Comparison of ENCODE assay signal across 22 cellular contexts in genomic region chr9:127599550-127599891, GRCh38.
"Had no signal": no experiment of that assay in that cellular context is flagged by ENCODE, and none has a peak within 500 bp of the region (broad histone marks: within the 10 kb centered on the region; RNA-seq: fewer than 3 reads in every experiment).

No MANE protein-coding gene starts in this region.

- H3K27ac ChIP-seq: esophagus muscularis mucosa, hepatocyte, lower lobe of right lung, right atrium auricular region, tibial artery, vagina had no signal

- H2AFZ ChIP-seq: hepatocyte had no signal

- H3K4me3 Mint-ChIP-seq: central memory CD8-positive, alpha-beta T cell; natural killer cell treated with Interleukin-12 subunit alpha and Interleukin-12 subunit beta and Interleukin-15 and Interleukin-18, amount 100 ng/mL, for 72 hours; T-helper 2 cell treated with Interferon-gamma antibody and Interleukin-4, amounts not matched to agents 5 μg/mL and 100 μg/mL, for 36 hours had no signal

- H3K4me1 ChIP-seq: esophagus muscularis mucosa, lower lobe of right lung, right atrium auricular region, tibial artery, vagina had no signal

- H3K4me3 ChIP-seq: esophagus muscularis mucosa, hepatocyte, lower lobe of right lung, right atrium auricular region, tibial artery, vagina had no signal

- H3K79me2 ChIP-seq: hepatocyte had no signal

- ATAC-seq: lower lobe of right lung; natural killer cell treated with Interleukin-12 subunit alpha and Interleukin-12 subunit beta and Interleukin-15 and Interleukin-18, amount 100 ng/mL, for 72 hours had no signal

- FAIRE-seq: islet of Langerhans had no signal

- H3K9me3 Mint-ChIP-seq: central memory CD8-positive, alpha-beta T cell; natural killer cell treated with Interleukin-12 subunit alpha and Interleukin-12 subunit beta and Interleukin-15 and Interleukin-18, amount 100 ng/mL, for 72 hours; T-helper 2 cell treated with Interferon-gamma antibody and Interleukin-4, amounts not matched to agents 5 μg/mL and 100 μg/mL, for 36 hours had no signal

- H3K36me3 Mint-ChIP-seq: natural killer cell treated with Interleukin-12 subunit alpha and Interleukin-12 subunit beta and Interleukin-15 and Interleukin-18, amount 100 ng/mL, for 72 hours had no signal

- H3K27me3 ChIP-seq: esophagus muscularis mucosa, hepatocyte, right atrium auricular region, tibial artery, vagina had no signal

- H3K9me3 ChIP-seq: esophagus muscularis mucosa, lower lobe of right lung, right atrium auricular region, tibial artery, vagina had no signal

- H3K36me3 ChIP-seq: esophagus muscularis mucosa, lower lobe of right lung, right atrium auricular region, tibial artery, vagina had no signal

- H3K27ac Mint-ChIP-seq: progenitor cell of endocrine pancreas; T-helper 2 cell treated with Interferon-gamma antibody and Interleukin-4, amounts not matched to agents 5 μg/mL and 100 μg/mL, for 36 hours had no signal

- H3K4me1 Mint-ChIP-seq: central memory CD8-positive, alpha-beta T cell had no signal

- DNase-seq: activated CD4-positive, CD25-positive, alpha-beta regulatory T cell treated with anti-CD3 and anti-CD28 coated beads, Interleukin-2, amount 50 U/mL, for 72 hours; activated CD8-positive, alpha-beta memory T cell treated with anti-CD3 and anti-CD28 coated beads for 24 hours; activated CD8-positive, alpha-beta memory T cell treated with anti-CD3 and anti-CD28 coated beads, Interleukin-2, amount 50 U/mL, for 48 hours; activated effector memory CD4-positive, alpha-beta T cell treated with Interleukin-2 at 50 U/mL for 16 hours; activated naive CD4-positive, alpha-beta T cell treated with anti-CD3 and anti-CD28 coated beads, Interleukin-2, amount 50 U/mL, for 16 hours; activated T-cell treated with anti-CD3 and anti-CD28 coated beads, Interleukin-2, amount 50 U/mL, for 48 hours; aorta; cortex of kidney; lower lobe of right lung; stimulated activated CD4-positive, alpha-beta T cell treated with anti-CD3 and anti-CD28 coated beads, Interleukin-12 subunit alpha, Interleukin-12 subunit beta, amount 100 ng/mL, for 4 hours; stimulated activated CD4-positive, alpha-beta T cell treated with anti-CD3 and anti-CD28 coated beads, Interleukin-1b, Interleukin-23, amount 100 ng/mL, for 48 hours; stimulated activated naive CD4-positive, alpha-beta T cell treated with Interleukin-2 at 50 U/mL for 16 hours; tibial artery had no signal

- H3K4me2 ChIP-seq: hepatocyte had no signal
